8 cellular contexts compared by ENCODE assay signal in the genomic region with DNA sequence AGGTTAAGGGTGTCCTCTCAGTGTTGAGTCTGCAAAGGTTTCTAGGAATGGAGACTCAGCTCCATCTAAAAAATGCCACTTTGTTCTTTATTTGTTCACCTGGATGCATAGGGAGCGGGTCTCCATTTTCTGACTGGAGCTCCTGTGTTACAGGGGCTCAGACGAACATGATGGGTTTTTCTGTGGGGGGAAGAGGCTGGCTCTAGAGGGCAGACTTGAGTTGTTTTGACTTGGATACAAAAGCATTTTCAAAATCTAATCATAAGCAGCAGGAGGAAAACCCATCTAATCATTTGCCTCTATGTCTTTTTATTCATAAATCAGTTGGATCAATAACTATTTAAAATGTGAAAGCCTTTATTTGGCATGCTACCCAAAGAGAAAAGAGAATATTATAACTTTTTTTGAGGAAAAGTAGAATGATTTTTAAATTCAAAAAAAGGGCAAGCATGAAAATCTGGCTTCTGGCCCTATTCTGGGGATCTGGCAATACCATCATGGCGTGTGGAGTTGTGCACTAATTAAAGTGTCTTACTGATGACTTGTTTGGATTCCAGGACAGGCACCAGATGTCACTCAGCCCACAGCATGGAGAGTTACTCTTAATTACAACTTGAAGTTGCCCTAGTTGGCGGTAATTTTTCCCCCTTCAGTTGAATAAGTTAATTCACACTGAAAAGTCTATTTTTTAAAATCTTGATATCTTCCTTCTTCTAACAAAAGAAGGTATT.
A peak's percentile ranks its signal among the peaks of the same experiment; 100 is the strongest.
DNase-seq lines count a peak whose midpoint lies in the region; ATAC-seq and TF ChIP-seq lines count a peak whose summit lies in the region.

No MANE protein-coding gene starts in this region.

- no peak overlapping the region for H3K4me3 Mint-ChIP-seq in immature natural killer cell

- H3K4me1 ChIP-seq in mucosa of descending colon (ENCODE audit: low read depth) = peaks cover 4% of the 10 kb centered on the region

- no peaks in the 10 kb centered on the region for H3K9me3 ChIP-seq in mucosa of descending colon

- peaks cover 0 to 3% (median 2%) of the 10 kb centered on the region in 3 donors for H3K27me3 Mint-ChIP-seq in immature natural killer cell (ENCODE audit: low read depth in 3 of 3)

- peaks cover 0 to 5% (median 1%) of the 10 kb centered on the region in 6 donors for H3K9me3 Mint-ChIP-seq in immature natural killer cell

- H3K27me3 ChIP-seq in brain microvascular endothelial cell (replicated peaks) = no peaks in the 10 kb centered on the region

- peaks cover 0 to 7% of the 10 kb centered on the region in 2 donors for H3K4me1 Mint-ChIP-seq in immature natural killer cell

- H3K27ac ChIP-seq in brain microvascular endothelial cell = no peak overlapping the region

- TF ChIP-seq CTCF in GM12864 (IDR thresholded peaks at IDR 0.05; ENCODE audit: low read depth, low read length, missing control alignments) (peak; percentile 59), brain microvascular endothelial cell (IDR thresholded peaks at IDR 0.05; ENCODE audit: low read depth, low read length, missing control alignments) (peak; percentile 68), mucosa of descending colon (IDR thresholded peaks at IDR 0.05) (no peak)

- no peak overlapping the region for H3K27ac Mint-ChIP-seq in immature natural killer cell

- H3K4me3 ChIP-seq in GM12864 (ENCODE audit: low read depth, low read length) (no peak overlapping the region), brain microvascular endothelial cell (ENCODE audit: low read depth, low read length) (no peak overlapping the region), mucosa of descending colon (no peak overlapping the region)

- no peak for DNase-seq in GM12864 (ENCODE audit: low read depth)
- peak; percentile 29 for DNase-seq in HuH-7 (ENCODE audit: low spot score)
- DNase-seq in brain microvascular endothelial cell = peak; percentile 28
- DNase-seq in mucosa of descending colon = peak in 1 of 3 donors; percentile 67
- no peak for DNase-seq in immature natural killer cell
- DNase-seq in NCI-H1930 (lab: John Stamatoyannopoulos, UW) = no peak

- no peaks in the 10 kb centered on the region for H3K36me3 ChIP-seq in brain microvascular endothelial cell (replicated peaks)
- no peaks in the 10 kb centered on the region for H3K36me3 ChIP-seq in mucosa of descending colon (ENCODE audit: low read depth)

- ATAC-seq in mucosa of descending colon (peak; percentile 48), GM21723 (IDR thresholded peaks at IDR 0.05; ENCODE audit: unreplicated experiment) (no peak)
- ATAC-seq in activated CD4-positive, CD25-positive, alpha-beta regulatory T cell treated with anti-CD3 and anti-CD28 coated beads, Interleukin-2, amount 50 U/mL, for 24 hours = no peak

- intact Hi-C loops in mucosa of descending colon (cut with DNase I, micrococcal nuclease) = no loop called here

- in situ Hi-C loops in brain microvascular endothelial cell (cut with HindIII; ENCODE audit: low pct_ligation_motif_present, low sequenced_read_pairs) = no loop called here

- H3K36me3 Mint-ChIP-seq in immature natural killer cell = no peaks in the 10 kb centered on the region

Comparison
In these comparisons a context has a peak if more than half of its experiments do, and no peak if none do; other contexts are left out.
1. DNase-seq: peak in HuH-7 (single experiment) and brain microvascular endothelial cell (single experiment); none in GM12864 (single experiment), immature natural killer cell (0 of 3) and NCI-H1930 (0 of 2).